13 cellular contexts compared by ENCODE assay signal in the genomic region with DNA sequence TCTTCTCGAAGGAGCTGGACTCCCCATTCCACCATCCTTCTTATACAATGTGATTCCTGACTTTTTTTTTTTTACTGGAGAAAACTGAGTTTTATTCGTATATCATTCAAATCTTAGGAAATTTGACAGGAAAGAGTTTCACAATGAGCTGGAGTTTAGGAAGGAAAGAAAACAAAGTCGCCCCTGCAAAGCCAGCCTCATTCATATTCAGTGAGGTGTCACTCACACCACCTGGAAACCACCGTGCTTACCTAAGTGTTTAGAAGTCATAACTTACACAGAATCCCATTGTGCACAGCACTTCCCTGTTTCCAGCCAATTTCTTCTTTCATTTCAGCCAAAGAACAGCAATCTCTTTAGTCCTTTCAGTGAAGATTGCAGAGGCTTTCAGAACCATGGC.
DNase-seq lines count a peak whose midpoint lies in the region; ATAC-seq and TF ChIP-seq lines count a peak whose summit lies in the region.
"Had no signal": no experiment of that assay in that cellular context is flagged by ENCODE, and none has a peak within 500 bp of the region (broad histone marks: within the 10 kb centered on the region; RNA-seq: fewer than 3 reads in every experiment).

No MANE protein-coding gene starts in this region.

- intact Hi-C loops in activated CD4-positive, alpha-beta T cell treated with anti-CD3 and anti-CD28 coated beads, Interleukin-2, amount 10 ng/mL, durations not matched to agents 24 days and 14 days (cut with micrococcal nuclease) = loop anchor here (2.0 to 5.0 kb wide), 2 partner anchors 111 to 324 kb away; no protein-coding TSS in a partner anchor
- intact Hi-C loops in left ventricle myocardium superior (cut with micrococcal nuclease) = no loop called here

- peaks cover 14% of the 10 kb centered on the region for H3K4me1 ChIP-seq in RWPE2 (ENCODE audit: insufficient read depth, poor library complexity, severe bottlenecking)
- H3K4me1 ChIP-seq: ascending aorta had no signal

- no peak for TF ChIP-seq CTCF in RWPE2 (IDR thresholded peaks at IDR 0.05; ENCODE audit: poor library complexity, severe bottlenecking)

- no peaks in the 10 kb centered on the region for H3K27me3 ChIP-seq in RWPE2 (ENCODE audit: insufficient read depth, poor library complexity, severe bottlenecking)
- H3K27me3 ChIP-seq: ascending aorta had no signal

- no peaks in the 10 kb centered on the region for H3K9me3 ChIP-seq in RWPE2 (ENCODE audit: severe bottlenecking)
- H3K9me3 ChIP-seq: ascending aorta had no signal

- no peaks in the 10 kb centered on the region for H3K9me3 Mint-ChIP-seq in activated CD4-positive, alpha-beta T cell treated with anti-CD3 and anti-CD28 coated beads, Interleukin-2, amount 10 ng/mL, durations not matched to agents 24 days and 14 days
- no peaks in the 10 kb centered on the region for H3K9me3 Mint-ChIP-seq in effector memory CD8-positive, alpha-beta T cell
- H3K9me3 Mint-ChIP-seq: naive thymus-derived CD8-positive, alpha-beta T cell had no signal

- H3K4me3 ChIP-seq in RWPE2 (ENCODE audit: severe bottlenecking) (no peak overlapping the region), skin epidermis (no peak overlapping the region)
- H3K4me3 ChIP-seq: ascending aorta, K562 had no signal

- H3K36me3 Mint-ChIP-seq in activated CD4-positive, alpha-beta T cell treated with anti-CD3 and anti-CD28 coated beads, Interleukin-2, amount 10 ng/mL, durations not matched to agents 24 days and 14 days (ENCODE audit: low read depth) = peaks cover 61% of the 10 kb centered on the region
- H3K36me3 Mint-ChIP-seq in effector memory CD8-positive, alpha-beta T cell (ENCODE audit: insufficient read depth) = peaks cover 30% of the 10 kb centered on the region

- no peak overlapping the region for H3K4me3 Mint-ChIP-seq in activated CD4-positive, alpha-beta T cell treated with anti-CD3 and anti-CD28 coated beads, Interleukin-2, amount 10 ng/mL, durations not matched to agents 24 days and 14 days
- H3K4me3 Mint-ChIP-seq in effector memory CD8-positive, alpha-beta T cell = peak overlapping the region in 1 of 2 donors; percentile 62

- peak; percentile 83 for ATAC-seq in RWPE2 (ENCODE audit: low read depth)
- no peak for ATAC-seq in effector memory CD8-positive, alpha-beta T cell (replicated peaks)
- ATAC-seq in left ventricle myocardium superior = no peak
- ATAC-seq: K562; naive thymus-derived CD8-positive, alpha-beta T cell had no signal

- peak overlapping the region; percentile 52 for H3K27ac ChIP-seq in RWPE2 (ENCODE audit: poor library complexity, severe bottlenecking)
- peak overlapping the region in 11 of 21 experiments; percentile 13 to 77 (median 34) for H3K27ac ChIP-seq in skin epidermis
- H3K27ac ChIP-seq: ascending aorta had no signal

- H3K4me1 Mint-ChIP-seq in activated CD4-positive, alpha-beta T cell treated with anti-CD3 and anti-CD28 coated beads, Interleukin-2, amount 10 ng/mL, durations not matched to agents 24 days and 14 days = peaks cover 37% of the 10 kb centered on the region
- H3K4me1 Mint-ChIP-seq in effector memory CD8-positive, alpha-beta T cell (ENCODE audit: low read depth in 2 of 2) = peaks cover 11 to 14% of the 10 kb centered on the region in 2 donors

- no peaks in the 10 kb centered on the region for H3K27me3 Mint-ChIP-seq in activated CD4-positive, alpha-beta T cell treated with anti-CD3 and anti-CD28 coated beads, Interleukin-2, amount 10 ng/mL, durations not matched to agents 24 days and 14 days
- H3K27me3 Mint-ChIP-seq in effector memory CD8-positive, alpha-beta T cell = no peaks in the 10 kb centered on the region
- H3K27me3 Mint-ChIP-seq: naive thymus-derived CD8-positive, alpha-beta T cell had no signal

- no peak for DNase-seq in activated CD4-positive, alpha-beta T cell treated with anti-CD3 and anti-CD28 coated beads, Interleukin-2, amount 10 ng/mL, durations not matched to agents 24 days and 14 days
- no peak for DNase-seq in activated CD4-positive, alpha-beta T cell treated with anti-CD3 and anti-CD28 coated beads for 4 hours
- DNase-seq in RWPE2 (ENCODE audit: low spot score) = no peak
- no peak for DNase-seq in effector memory CD8-positive, alpha-beta T cell
- no peak for DNase-seq in left ventricle myocardium superior
- DNase-seq in NCI-H2107 treated with DMSO at 0.1 percent for 48 hours (lab: John Stamatoyannopoulos, UW; ENCODE audit: unreplicated experiment) = no peak
- DNase-seq in LoVo (ENCODE audit: low spot score) = no peak
- DNase-seq: naive thymus-derived CD8-positive, alpha-beta T cell; SHP77; stimulated activated naive CD4-positive, alpha-beta T cell had no signal

- peak overlapping the region; percentile 85 for H3K27ac Mint-ChIP-seq in activated CD4-positive, alpha-beta T cell treated with anti-CD3 and anti-CD28 coated beads, Interleukin-2, amount 10 ng/mL, durations not matched to agents 24 days and 14 days
- peak overlapping the region; percentile 76 to 78 for H3K27ac Mint-ChIP-seq in effector memory CD8-positive, alpha-beta T cell

- H3K36me3 ChIP-seq in RWPE2 (ENCODE audit: low read depth) = peaks cover 32% of the 10 kb centered on the region
